In genomic region chr22:50699001-50699753, GRCh38 we compare ENCODE assay signal across 21 cellular contexts. TPM values are rescaled to one million over a fixed set of nuclear protein-coding genes. Genes with fewer than 3 reads are reported as not detected.
DNase-seq lines count a peak whose midpoint lies in the region; ATAC-seq and TF ChIP-seq lines count a peak whose summit lies in the region.
"Had no signal": no experiment of that assay in that cellular context is flagged by ENCODE, and none has a peak within 500 bp of the region (broad histone marks: within the 10 kb centered on the region; RNA-seq: fewer than 3 reads in every experiment).

No MANE protein-coding gene starts in this region.

- no peaks in the 10 kb centered on the region for H3K36me3 Mint-ChIP-seq in natural killer cell treated with Interleukin-12 subunit alpha and Interleukin-12 subunit beta and Interleukin-15 and Interleukin-18, amount 100 ng/mL, for 72 hours
- H3K36me3 Mint-ChIP-seq in natural killer cell: no peaks in the 10 kb centered on the region
- H3K36me3 Mint-ChIP-seq: stimulated activated memory B cell treated with anti-CD40 and anti-IgM and Interleukin-4, amounts not matched to agents 10 μg/mL and 1 μg/mL and 100 μg/mL, for 72 hours had no signal

- TF ChIP-seq CTCF in natural killer cell (IDR thresholded peaks at IDR 0.05) (no peak), osteoblast (IDR thresholded peaks at IDR 0.05; ENCODE audit: extremely low read depth, low read depth, low read length) (no peak)

- no peak overlapping the region for H2AFZ ChIP-seq in osteoblast (ENCODE audit: low read length)
- H2AFZ ChIP-seq: parathyroid adenoma had no signal

- ATAC-seq in natural killer cell treated with Interleukin-12 subunit alpha and Interleukin-12 subunit beta and Interleukin-15 and Interleukin-18, amount 100 ng/mL, for 72 hours: no peak
- ATAC-seq in natural killer cell (no peak), right cardiac atrium (peak in 1 of 2 donors; percentile 0), HG02884 (IDR thresholded peaks at IDR 0.05; ENCODE audit: unreplicated experiment) (no peak), GM19452 (IDR thresholded peaks at IDR 0.05; ENCODE audit: unreplicated experiment) (no peak), HG02840 (IDR thresholded peaks at IDR 0.05; ENCODE audit: low FRiP score, unreplicated experiment) (no peak)
- ATAC-seq: gastroesophageal sphincter; Panc1; stimulated activated memory B cell treated with anti-CD40 and anti-IgM and Interleukin-4, amounts not matched to agents 10 μg/mL and 1 μg/mL and 100 μg/mL, for 72 hours had no signal

- peaks cover 0 to 3% of the 10 kb centered on the region in 2 donors for H3K27me3 Mint-ChIP-seq in natural killer cell treated with Interleukin-12 subunit alpha and Interleukin-12 subunit beta and Interleukin-15 and Interleukin-18, amount 100 ng/mL, for 72 hours
- no peaks in the 10 kb centered on the region for H3K27me3 Mint-ChIP-seq in natural killer cell (ENCODE audit: low read depth in 2 of 2)

- H3K4me3 ChIP-seq in right cardiac atrium (ENCODE audit: low read length): no peak overlapping the region
- no peak overlapping the region for H3K4me3 ChIP-seq in osteoblast (ENCODE audit: insufficient read depth, low read length)
- H3K4me3 ChIP-seq: K562 had no signal

- peak; percentile 25 for DNase-seq in natural killer cell treated with Interleukin-12 subunit alpha and Interleukin-12 subunit beta and Interleukin-15 and Interleukin-18, amount 100 ng/mL, for 72 hours (ENCODE audit: low spot score)
- DNase-seq in natural killer cell (no peak), right cardiac atrium (peak; percentile 11 to 53 (median 43)), osteoblast (ENCODE audit: insufficient read length, low spot score, missing footprints) (peak; percentile 87), 8988T (no peak)
- DNase-seq: activated CD4-positive, alpha-beta T cell treated with anti-CD3 and anti-CD28 coated beads, Interleukin-2, amount 50 U/mL, for 1 hour; GOT3; NCI-H1048; NCI-H774; stimulated activated CD4-positive, alpha-beta T cell treated with anti-CD3 and anti-CD28 coated beads, Interleukin-12 subunit alpha, Interleukin-12 subunit beta, amount 100 ng/mL, for 4 hours had no signal

- no peaks in the 10 kb centered on the region for H3K36me3 ChIP-seq in osteoblast (ENCODE audit: insufficient read depth, low read length)

- no peak overlapping the region for H3K4me3 Mint-ChIP-seq in natural killer cell treated with Interleukin-12 subunit alpha and Interleukin-12 subunit beta and Interleukin-15 and Interleukin-18, amount 100 ng/mL, for 72 hours
- no peak overlapping the region for H3K4me3 Mint-ChIP-seq in natural killer cell
- H3K4me3 Mint-ChIP-seq: stimulated activated memory B cell treated with anti-CD40 and anti-IgM and Interleukin-4, amounts not matched to agents 10 μg/mL and 1 μg/mL and 100 μg/mL, for 72 hours had no signal

- H3K4me1 Mint-ChIP-seq in natural killer cell treated with Interleukin-12 subunit alpha and Interleukin-12 subunit beta and Interleukin-15 and Interleukin-18, amount 100 ng/mL, for 72 hours (ENCODE audit: low read depth in 2 of 2): peaks cover 6 to 11% of the 10 kb centered on the region in 2 donors
- H3K4me1 Mint-ChIP-seq in natural killer cell: peaks cover 0 to 12% of the 10 kb centered on the region in 2 donors
- H3K4me1 Mint-ChIP-seq: stimulated activated memory B cell treated with anti-CD40 and anti-IgM and Interleukin-4, amounts not matched to agents 10 μg/mL and 1 μg/mL and 100 μg/mL, for 72 hours had no signal

- H3K79me2 ChIP-seq in osteoblast (ENCODE audit: insufficient read depth, low read length): no peaks in the 10 kb centered on the region
- H3K79me2 ChIP-seq: parathyroid adenoma had no signal

- no peaks in the 10 kb centered on the region for H4K20me1 ChIP-seq in osteoblast (ENCODE audit: insufficient read depth, low read length)

- H3K27me3 ChIP-seq in right cardiac atrium (ENCODE audit: control insufficient read depth, insufficient read depth): no peaks in the 10 kb centered on the region
- H3K27me3 ChIP-seq in osteoblast (ENCODE audit: insufficient read depth, low read length): peaks cover 3% of the 10 kb centered on the region

- intact Hi-C loops in natural killer cell (cut with micrococcal nuclease) (no loop called here), right cardiac atrium (cut with DNase I) (loop anchor here in 1 of 4 donors (5.0 kb wide), 1 partner anchor 72 kb away; the partner anchor contains the start of gene ARSA)

- H3K4me2 ChIP-seq in osteoblast (ENCODE audit: insufficient read depth, low read length): no peak overlapping the region

- H3K27ac ChIP-seq in right cardiac atrium (ENCODE audit: low read length) (no peak overlapping the region), osteoblast (ENCODE audit: low read depth, low read length) (no peak overlapping the region)
- H3K27ac ChIP-seq: epithelial cell of prostate, gastroesophageal sphincter, parathyroid adenoma had no signal

- H3K27ac Mint-ChIP-seq in natural killer cell treated with Interleukin-12 subunit alpha and Interleukin-12 subunit beta and Interleukin-15 and Interleukin-18, amount 100 ng/mL, for 72 hours: no peak overlapping the region
- H3K27ac Mint-ChIP-seq in natural killer cell: no peak overlapping the region
- H3K27ac Mint-ChIP-seq: stimulated activated memory B cell treated with anti-CD40 and anti-IgM and Interleukin-4, amounts not matched to agents 10 μg/mL and 1 μg/mL and 100 μg/mL, for 72 hours had no signal

- no peaks in the 10 kb centered on the region for H3K9me3 Mint-ChIP-seq in natural killer cell treated with Interleukin-12 subunit alpha and Interleukin-12 subunit beta and Interleukin-15 and Interleukin-18, amount 100 ng/mL, for 72 hours
- no peaks in the 10 kb centered on the region for H3K9me3 Mint-ChIP-seq in natural killer cell
- H3K9me3 Mint-ChIP-seq: stimulated activated memory B cell treated with anti-CD40 and anti-IgM and Interleukin-4, amounts not matched to agents 10 μg/mL and 1 μg/mL and 100 μg/mL, for 72 hours had no signal

- peaks cover 3% of the 10 kb centered on the region for H3K4me1 ChIP-seq in right cardiac atrium (ENCODE audit: control insufficient read depth, insufficient read depth, low read length)
- H3K4me1 ChIP-seq in osteoblast (ENCODE audit: insufficient read depth, low read length): no peaks in the 10 kb centered on the region
- H3K4me1 ChIP-seq: parathyroid adenoma had no signal

- no peaks in the 10 kb centered on the region for H3K9me3 ChIP-seq in right cardiac atrium (ENCODE audit: control insufficient read depth, low read length)
- no peaks in the 10 kb centered on the region for H3K9me3 ChIP-seq in osteoblast (ENCODE audit: low read depth, low read length)
- H3K9me3 ChIP-seq: gastroesophageal sphincter had no signal

- 74% methylated on average over 15 of the region's 15 CpGs for WGBS in right cardiac atrium

RNA-seq across cellular contexts. Expression of gene SHANK3, which starts 26.6 kb away (rescaled TPM):
- total RNA-seq in natural killer cell treated with Interleukin-12 subunit alpha and Interleukin-12 subunit beta and Interleukin-15 and Interleukin-18, amount 100 ng/mL, for 72 hours: not detected
- total RNA-seq in natural killer cell (under 1 TPM in 1 of 3 donors, not detected in 2; 0.07 TPM), right cardiac atrium (10 to 100 TPM; 18.7 to 28.9 (median 27.0) TPM), osteoblast (0.36 and 0.59 TPM in 2 replicates)
- 20.1 TPM for polyA plus RNA-seq in right cardiac atrium

RNA-seq across cellular contexts. Expression of gene ACR, which starts 38.8 kb away (rescaled TPM):
- total RNA-seq in natural killer cell treated with Interleukin-12 subunit alpha and Interleukin-12 subunit beta and Interleukin-15 and Interleukin-18, amount 100 ng/mL, for 72 hours: not detected
- total RNA-seq in natural killer cell (not detected), right cardiac atrium (1 to 10 TPM in 1 of 4 donors, under 1 TPM in 3; 0.38 to 1.2 (median 0.72) TPM), osteoblast (1.4 TPM in 1 of 2 replicates, not detected in the other)
- polyA plus RNA-seq in right cardiac atrium: 0.41 TPM
- total RNA-seq: gastroesophageal sphincter, K562, mononuclear cell had no signal
- polyA plus RNA-seq: AG04450, K562 had no signal

Comparison
In these comparisons a context has a peak if more than half of its experiments do, and no peak if none do; other contexts are left out.
1. DNase-seq: peak in natural killer cell treated with Interleukin-12 subunit alpha and Interleukin-12 subunit beta and Interleukin-15 and Interleukin-18, amount 100 ng/mL, for 72 hours (single experiment), right cardiac atrium (3 of 3) and osteoblast (single experiment); none in natural killer cell (single experiment) and 8988T (single experiment).
2. RNA of gene SHANK3, which starts 26.6 kb away (total RNA-seq): 18.7 to 28.9 TPM in right cardiac atrium; 0.36 to 0.59 TPM in osteoblast, not detected in natural killer cell treated with Interleukin-12 subunit alpha and Interleukin-12 subunit beta and Interleukin-15 and Interleukin-18, amount 100 ng/mL, for 72 hours and 0.07 TPM in natural killer cell; every median in the first group is over 10 times any median in the second.